ENCODE assay signal across 1 cellular context in genomic region chr4:107578321-107578720, GRCh38.
TF ChIP-seq lines count a peak whose summit lies in the region.

No MANE protein-coding gene starts in this region.

TF ChIP-seq in SK-N-SH treated with all-trans-retinoic acid at 6 μM for 48 hours, 23 proteins besides CTCF, POLR2A, EP300 and RAD21 (continued from another document):
- TF ChIP-seq TOX (CRISPR knock-in tag; IDR thresholded peaks at IDR 0.05; ENCODE audit: borderline replicate concordance), result no peak
- TF ChIP-seq PATZ1 (CRISPR knock-in tag; IDR thresholded peaks at IDR 0.05; ENCODE audit: borderline replicate concordance), result no peak
- TF ChIP-seq ZNF70 (CRISPR knock-in tag; IDR thresholded peaks at IDR 0.05), result no peak
- no peak for TF ChIP-seq TSHZ2 (CRISPR knock-in tag; IDR thresholded peaks at IDR 0.05)
- no peak for TF ChIP-seq ZC3H10 (CRISPR knock-in tag; IDR thresholded peaks at IDR 0.05)
- TF ChIP-seq TCF4 (CRISPR knock-in tag; IDR thresholded peaks at IDR 0.05; ENCODE audit: borderline replicate concordance), result no peak
- TF ChIP-seq SNAI2 (CRISPR knock-in tag; IDR thresholded peaks at IDR 0.05), result no peak
- TF ChIP-seq GLIS3 (CRISPR knock-in tag; IDR thresholded peaks at IDR 0.05), result no peak
